Comparison of ENCODE assay signal across 1 cellular context in genomic region chr2:11465485-11466306, GRCh38.
TF ChIP-seq lines count a peak whose summit lies in the region.

Gene E2F6, minus strand, starts transcription at chr2:11466161. Its CDS starts 282 bp downstream, at chr2:11465879.

TF ChIP-seq in GM12878, 131 proteins besides CTCF, POLR2A, EP300 and RAD21 (continued from another document):
- TF ChIP-seq PRDM15 (CRISPR knock-in tag; IDR thresholded peaks at IDR 0.05) (no peak), SUPT20H (IDR thresholded peaks at IDR 0.05; ENCODE audit: borderline replicate concordance, control insufficient read depth, low read depth, low read length) (no peak), RAD51 (IDR thresholded peaks at IDR 0.05) (no peak), TARDBP (IDR thresholded peaks at IDR 0.05; ENCODE audit: borderline replicate concordance) (no peak)
